ENCODE assay signal across 8 cellular contexts in genomic region chr3:107117922-107118576, GRCh38.
DNase-seq lines count a peak whose midpoint lies in the region; ATAC-seq and TF ChIP-seq lines count a peak whose summit lies in the region.

No MANE protein-coding gene starts in this region.

- peak; percentile 64 for ATAC-seq in HG03442 (IDR thresholded peaks at IDR 0.05; ENCODE audit: unreplicated experiment)

- peak; percentile 72 for DNase-seq in EL
- peak; percentile 82 for DNase-seq in OCI-M1 (lab: John Stamatoyannopoulos, UW)
- DNase-seq in dorsolateral prefrontal cortex, result peak; percentile 17 to 78 (median 63)
- peak; percentile 80 for DNase-seq in midbrain (lab: John Stamatoyannopoulos, UW)
- no peak for DNase-seq in GDM1 (lab: John Stamatoyannopoulos, UW)
- no peak for DNase-seq in activated CD4-positive, CD25-positive, alpha-beta regulatory T cell treated with anti-CD3 and anti-CD28 coated beads, Interleukin-2, amount 50 U/mL, for 72 hours
- DNase-seq in activated effector memory CD4-positive, alpha-beta T cell treated with Interleukin-2 at 50 U/mL for 16 hours, result no peak

- intact Hi-C loops in dorsolateral prefrontal cortex (cut with DNase I), result loop anchor here in 1 of 2 donors (5.0 to 10.0 kb wide), 2 partner anchors 41 to 513 kb away; no protein-coding TSS in a partner anchor

- no peaks in the 10 kb centered on the region for H3K27me3 ChIP-seq in dorsolateral prefrontal cortex

- H3K27ac ChIP-seq in dorsolateral prefrontal cortex, result peak overlapping the region in 58 of 59 donors; percentile 13 to 89 (median 74)

- H3K4me3 ChIP-seq in dorsolateral prefrontal cortex, result peak overlapping the region in 9 of 59 donors; percentile 2 to 35 (median 6)

- peak; percentile 39 to 85 (median 70) for TF ChIP-seq CTCF in dorsolateral prefrontal cortex (IDR thresholded peaks at IDR 0.05 in 54 of 56, conservative IDR thresholded peaks at IDR 0.05 in 2 of 56; ENCODE audit: low read depth in 1 of 56, partially characterized antibody in 56 of 56)

Comparison
In these comparisons a context has a peak if more than half of its experiments do, and no peak if none do; other contexts are left out.
1. DNase-seq: peak in EL (single experiment), OCI-M1 (single experiment), dorsolateral prefrontal cortex (10 of 10) and midbrain (single experiment); none in GDM1 (single experiment), activated CD4-positive, CD25-positive, alpha-beta regulatory T cell treated with anti-CD3 and anti-CD28 coated beads, Interleukin-2, amount 50 U/mL, for 72 hours (single experiment) and activated effector memory CD4-positive, alpha-beta T cell treated with Interleukin-2 at 50 U/mL for 16 hours (single experiment).